In genomic region chr17:77182773-77183172, GRCh38 we compare ENCODE assay signal across 1 cellular context.
TF ChIP-seq lines count a peak whose summit lies in the region.

No MANE protein-coding gene starts in this region.

TF ChIP-seq in H1, 55 proteins besides CTCF, POLR2A, EP300 and RAD21:
- TF ChIP-seq JUND (IDR thresholded peaks at IDR 0.05; ENCODE audit: low read length) (no peak), TAF7 (optimal IDR thresholded peaks at IDR 0.05; ENCODE audit: borderline replicate concordance, low read depth, low read length) (no peak), BCL11A (IDR thresholded peaks at IDR 0.05; ENCODE audit: low read depth in 2 of 2, low read length in 2 of 2) (no peak), RNF2 (IDR thresholded peaks at IDR 0.05; ENCODE audit: borderline replicate concordance, low read depth, low read length, missing control alignments, poor library complexity, severe bottlenecking) (no peak), YY1 (IDR thresholded peaks at IDR 0.05; ENCODE audit: low read depth, low read length) (no peak), TEAD4 (IDR thresholded peaks at IDR 0.05; ENCODE audit: low read depth, low read length) (no peak), ATF2 (IDR thresholded peaks at IDR 0.05; ENCODE audit: low read length) (no peak), CBX8 (IDR thresholded peaks at IDR 0.05; ENCODE audit: borderline replicate concordance, low read depth, low read length) (no peak), CBX5 (IDR thresholded peaks at IDR 0.05; ENCODE audit: low read depth, low read length) (no peak), BRCA1 (IDR thresholded peaks at IDR 0.05; ENCODE audit: low read depth, low read length) (no peak), USF2 (IDR thresholded peaks at IDR 0.05; ENCODE audit: low read length) (no peak), SP1 (IDR thresholded peaks at IDR 0.05; ENCODE audit: low read depth, low read length) (no peak), MAFK (IDR thresholded peaks at IDR 0.05; ENCODE audit: low read depth, low read length) (no peak), MAX (IDR thresholded peaks at IDR 0.05) (no peak), CEBPB (IDR thresholded peaks at IDR 0.05; ENCODE audit: low read depth, low read length) (no peak), RBBP5 (IDR thresholded peaks at IDR 0.05; ENCODE audit: borderline replicate concordance, low read depth, low read length) (no peak), ZNF274 (IDR thresholded peaks at IDR 0.05; ENCODE audit: borderline replicate concordance, extremely low read depth, low read length) (no peak), CREB1 (IDR thresholded peaks at IDR 0.05) (no peak), E2F6 (IDR thresholded peaks at IDR 0.05) (no peak), JUN (IDR thresholded peaks at IDR 0.05; ENCODE audit: low read depth, low read length) (no peak)
